ENCODE assay signal across 8 cellular contexts in genomic region chr1:12001249-12001917, GRCh38. TPM values are rescaled to one million over a fixed set of nuclear protein-coding genes. Genes with fewer than 3 reads are reported as not detected.
DNase-seq lines count a peak whose midpoint lies in the region; ATAC-seq and TF ChIP-seq lines count a peak whose summit lies in the region.

No MANE protein-coding gene starts in this region.

- H3K4me3 ChIP-seq in HL-60 (replicated peaks; ENCODE audit: insufficient read depth, low read length) = no peak overlapping the region
- no peak overlapping the region for H3K4me3 ChIP-seq in epithelial cell of proximal tubule (ENCODE audit: low read depth, low read length)

- H3K4me1 Mint-ChIP-seq in Calu3 (ENCODE audit: low read depth, unreplicated experiment) = no peaks in the 10 kb centered on the region
- H3K4me1 Mint-ChIP-seq in progenitor cell of endocrine pancreas (ENCODE audit: low read depth) = no peaks in the 10 kb centered on the region

- H3K36me3 Mint-ChIP-seq in Calu3 (ENCODE audit: insufficient read depth, unreplicated experiment) (peaks cover 25% of the 10 kb centered on the region), progenitor cell of endocrine pancreas (ENCODE audit: insufficient read depth) (peaks cover 24% of the 10 kb centered on the region)

- H3K9me3 Mint-ChIP-seq in Calu3 (ENCODE audit: low read depth, unreplicated experiment) (no peaks in the 10 kb centered on the region), progenitor cell of endocrine pancreas (ENCODE audit: low read depth) (no peaks in the 10 kb centered on the region)

- H3K27ac Mint-ChIP-seq in Calu3 (ENCODE audit: unreplicated experiment) = no peak overlapping the region
- H3K27ac Mint-ChIP-seq in progenitor cell of endocrine pancreas = no peak overlapping the region

- DNase-seq in Calu3 = no peak
- peak in 1 of 2 experiments; percentile 45 for DNase-seq in HL-60 (ENCODE audit: low read depth in 1 of 2, low spot score in 1 of 2)
- peak; percentile 29 to 45 for DNase-seq in activated CD4-positive, alpha-beta T cell treated with anti-CD3 and anti-CD28 coated beads for 4 hours
- DNase-seq in epithelial cell of proximal tubule (ENCODE audit: low read depth) = no peak
- DNase-seq in progenitor cell of endocrine pancreas (ENCODE audit: low spot score, unreplicated experiment) = no peak
- no peak for DNase-seq in A172 (ENCODE audit: low spot score)
- no peak for DNase-seq in NCI-H128 (lab: John Stamatoyannopoulos, UW; ENCODE audit: unreplicated experiment)

- no peak for ATAC-seq in GM19463 (IDR thresholded peaks at IDR 0.05; ENCODE audit: unreplicated experiment)

- BruUV-seq in Calu3 (replicated peaks; lab: Mats Ljungman, UMichigan) = no TSS peak

- intact Hi-C loops in Calu3 (cut with micrococcal nuclease; ENCODE audit: unreplicated experiment) = no loop called here

- H3K4me3 Mint-ChIP-seq in Calu3 (ENCODE audit: low read depth, unreplicated experiment) (no peak overlapping the region), progenitor cell of endocrine pancreas (ENCODE audit: low read depth) (no peak overlapping the region)

- H3K27ac ChIP-seq in HL-60 (replicated peaks) = no peak overlapping the region

- H3K27me3 Mint-ChIP-seq in Calu3 (ENCODE audit: unreplicated experiment) = no peaks in the 10 kb centered on the region
- H3K27me3 Mint-ChIP-seq in progenitor cell of endocrine pancreas = no peaks in the 10 kb centered on the region

- CTCF ChIA-PET in Calu3 (lab: Charles Lee) = no interaction called here

- H3K27me3 ChIP-seq in HL-60 (ENCODE audit: insufficient read depth, poor library complexity, severe bottlenecking) = no peaks in the 10 kb centered on the region

- TF ChIP-seq CTCF in Calu3 (IDR thresholded peaks at IDR 0.05; ENCODE audit: unreplicated experiment) (peak; percentile 10), HL-60 (IDR thresholded peaks at IDR 0.05; ENCODE audit: insufficient read depth, low read length) (peak; percentile 37), epithelial cell of proximal tubule (conservative IDR thresholded peaks at IDR 0.05; ENCODE audit: low read depth, low read length) (peak; percentile 55), progenitor cell of endocrine pancreas (IDR thresholded peaks at IDR 0.05; ENCODE audit: unreplicated experiment) (peak; percentile 53)

RNA-seq across cellular contexts. Expression of gene MIIP, which starts 17.9 kb away (rescaled TPM):
- total RNA-seq in Calu3 (2022) (23.4 and 28.8 TPM in 2 replicates), epithelial cell of proximal tubule (57.0 and 61.7 TPM in 2 replicates), progenitor cell of endocrine pancreas (46.5 and 47.1 TPM in 2 replicates)
- 22.8 and 41.6 TPM in 2 replicates for total RNA-seq in A172 (2014; rRNA removed; shearing (Covaris generic))

RNA-seq across cellular contexts. Expression of gene MFN2, which starts 21.1 kb away (rescaled TPM):
- total RNA-seq in Calu3 (2022) (61.8 and 66.5 TPM in 2 replicates), epithelial cell of proximal tubule (53.6 and 63.2 TPM in 2 replicates), progenitor cell of endocrine pancreas (50.6 and 55.8 TPM in 2 replicates)
- 51.1 and 52.2 TPM in 2 replicates for total RNA-seq in A172 (2014; rRNA removed; shearing (Covaris generic))

Comparison
In these comparisons a context has a peak if more than half of its experiments do, and no peak if none do; other contexts are left out.
1. DNase-seq: peak in activated CD4-positive, alpha-beta T cell treated with anti-CD3 and anti-CD28 coated beads for 4 hours (2 of 2); none in Calu3 (single experiment), epithelial cell of proximal tubule (single experiment), progenitor cell of endocrine pancreas (single experiment), A172 (single experiment) and NCI-H128 (single experiment).
2. Peak in every context shown above with its lines, with median percentiles within 50 percentile points of each other: CTCF ChIP-seq.